ENCODE assay signal across 9 cellular contexts in the genomic region with DNA sequence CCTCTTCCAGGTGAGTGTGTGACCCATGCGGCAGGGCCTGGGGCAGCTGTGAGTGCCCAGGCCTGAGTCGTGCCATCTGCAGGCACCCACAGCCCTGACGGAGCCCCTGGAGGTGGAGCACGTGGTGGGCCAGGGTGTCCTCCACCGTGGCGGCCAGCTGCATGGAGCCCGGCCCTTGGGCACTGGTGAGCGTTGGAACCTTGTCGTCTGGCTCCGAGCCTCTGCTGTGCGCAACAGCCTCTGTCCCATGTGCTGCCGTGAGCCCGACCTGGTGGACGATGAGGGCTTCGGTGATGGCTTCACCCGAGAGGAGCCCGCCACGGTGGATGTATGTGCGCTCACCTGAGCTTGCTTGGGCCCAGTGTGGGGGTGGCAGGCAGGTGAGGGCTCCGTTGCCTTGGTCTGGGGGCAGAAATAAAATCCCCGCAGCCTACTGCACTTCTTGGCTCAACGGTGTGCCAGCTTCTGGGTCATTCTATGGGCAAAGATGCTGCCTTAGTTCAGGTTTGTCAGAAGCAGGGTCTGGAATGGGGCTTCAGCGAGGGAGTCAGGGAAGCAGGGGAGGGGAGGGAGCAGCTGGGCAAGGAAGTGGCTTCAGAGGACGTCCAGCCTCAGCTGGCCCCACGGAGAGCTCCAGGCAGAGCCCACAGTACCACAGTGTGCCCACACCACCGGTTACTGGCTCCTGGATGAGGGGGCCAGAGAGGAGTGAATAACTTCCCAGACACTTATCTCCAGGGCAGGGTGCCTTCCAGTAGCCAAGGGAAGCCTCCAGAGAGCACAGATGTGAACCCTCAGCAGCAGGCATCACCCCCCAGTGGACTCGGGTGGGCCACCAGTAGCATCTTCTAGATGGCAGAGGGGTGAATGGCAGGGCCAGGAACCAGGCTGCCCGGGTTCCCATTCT. TPM values are rescaled to one million over a fixed set of nuclear protein-coding genes. Genes with fewer than 3 reads are reported as not detected.
DNase-seq lines count a peak whose midpoint lies in the region; ATAC-seq and TF ChIP-seq lines count a peak whose summit lies in the region.
"Had no signal": no experiment of that assay in that cellular context is flagged by ENCODE, and none has a peak within 500 bp of the region (broad histone marks: within the 10 kb centered on the region; RNA-seq: fewer than 3 reads in every experiment).

No MANE protein-coding gene starts in this region.

- no peaks in the 10 kb centered on the region for H3F3A ChIP-seq in neural cell (ENCODE audit: insufficient read depth, low read length, poor library complexity, severe bottlenecking)

- H2AFZ ChIP-seq in neural cell (ENCODE audit: low read depth, low read length) = no peak overlapping the region

- ATAC-seq in CD4-positive, CD25-positive, alpha-beta regulatory T cell (ENCODE audit: low read depth in 2 of 2) = no peak
- no peak for ATAC-seq in GM21528 (IDR thresholded peaks at IDR 0.05; ENCODE audit: low FRiP score, unreplicated experiment)

- peaks cover 6% of the 10 kb centered on the region for H3K36me3 ChIP-seq in CD4-positive, CD25-positive, alpha-beta regulatory T cell (ENCODE audit: control insufficient read depth, insufficient read depth, low read length)
- peaks cover 56% of the 10 kb centered on the region for H3K36me3 ChIP-seq in NT2/D1 (ENCODE audit: insufficient read depth, insufficient read length, low read length)
- H3K36me3 ChIP-seq in effector memory CD4-positive, alpha-beta T cell (ENCODE audit: control insufficient read depth, insufficient read depth, low read length) = peaks cover 8% of the 10 kb centered on the region
- no peaks in the 10 kb centered on the region for H3K36me3 ChIP-seq in neural cell (ENCODE audit: insufficient read depth, low read length)

- H4K20me1 ChIP-seq in neural cell (ENCODE audit: insufficient read depth) = no peaks in the 10 kb centered on the region

- TF ChIP-seq EP300 in neural cell (conservative IDR thresholded peaks at IDR 0.05; ENCODE audit: poor library complexity, severe bottlenecking) = no peak

- TF ChIP-seq RAD21 in neural cell (conservative IDR thresholded peaks at IDR 0.05) = no peak

- no peaks in the 10 kb centered on the region for H3K9me2 ChIP-seq in neural cell (ENCODE audit: insufficient read depth, low read length)

- TF ChIP-seq CTCF in neural cell (IDR thresholded peaks at IDR 0.05; ENCODE audit: poor library complexity, severe bottlenecking) = no peak

- peaks cover 71% of the 10 kb centered on the region for H3K4me1 ChIP-seq in CD4-positive, CD25-positive, alpha-beta regulatory T cell (ENCODE audit: control insufficient read depth, insufficient read depth, low read length, poor library complexity, severe bottlenecking)
- H3K4me1 ChIP-seq in NT2/D1 (ENCODE audit: insufficient read depth, insufficient read length) = peaks cover 29% of the 10 kb centered on the region
- H3K4me1 ChIP-seq in effector memory CD4-positive, alpha-beta T cell (ENCODE audit: control insufficient read depth, insufficient read depth, low read length, poor library complexity, severe bottlenecking) = peaks cover 46% of the 10 kb centered on the region

- peak overlapping the region; percentile 88 to 94 (median 91) for H3K4me3 Mint-ChIP-seq in CD4-positive, CD25-positive, alpha-beta regulatory T cell

- H3K27me3 ChIP-seq in CD4-positive, CD25-positive, alpha-beta regulatory T cell (ENCODE audit: control insufficient read depth, insufficient read depth, low read length) = no peaks in the 10 kb centered on the region
- H3K27me3 ChIP-seq in NT2/D1 (ENCODE audit: insufficient read depth, insufficient read length) (no peaks in the 10 kb centered on the region), neural cell (ENCODE audit: insufficient read depth, low read depth, low read length) (no peaks in the 10 kb centered on the region)
- H3K27me3 ChIP-seq in effector memory CD4-positive, alpha-beta T cell (replicated peaks; ENCODE audit: control insufficient read depth, insufficient read depth, low read length, poor library complexity, severe bottlenecking) = no peaks in the 10 kb centered on the region

- H3K4me3 ChIP-seq in CD4-positive, CD25-positive, alpha-beta regulatory T cell (ENCODE audit: low read depth, low read length) = peak overlapping the region; percentile 70
- H3K4me3 ChIP-seq in NT2/D1 (ENCODE audit: insufficient read length, low read depth) (peak overlapping the region; percentile 13), neural cell (ENCODE audit: low read length) (peak overlapping the region; percentile 94)
- peak overlapping the region; percentile 88 for H3K4me3 ChIP-seq in effector memory CD4-positive, alpha-beta T cell (ENCODE audit: insufficient read depth, low read depth, low read length, poor library complexity, severe bottlenecking)

- peaks cover 7% of the 10 kb centered on the region for H3K79me2 ChIP-seq in neural cell (replicated peaks; ENCODE audit: insufficient read depth, low read length)

- H3K27ac ChIP-seq in CD4-positive, CD25-positive, alpha-beta regulatory T cell (ENCODE audit: insufficient read depth, low read length, poor library complexity, severe bottlenecking) = peak overlapping the region; percentile 19
- no peak overlapping the region for H3K27ac ChIP-seq in effector memory CD4-positive, alpha-beta T cell (ENCODE audit: insufficient read depth, low read length, poor library complexity, severe bottlenecking)
- H3K27ac ChIP-seq in neural cell (ENCODE audit: low read length) (no peak overlapping the region), caudate nucleus (ENCODE audit: low read depth, low read length) (no peak overlapping the region)

- H3K36me3 Mint-ChIP-seq in CD4-positive, CD25-positive, alpha-beta regulatory T cell = no peaks in the 10 kb centered on the region

- H3K9ac ChIP-seq in NT2/D1 (ENCODE audit: insufficient read length, low read depth) (peak overlapping the region; percentile 97), neural cell (ENCODE audit: low read length) (peak overlapping the region; percentile 76)

- no peaks in the 10 kb centered on the region for H3K9me3 ChIP-seq in CD4-positive, CD25-positive, alpha-beta regulatory T cell (ENCODE audit: control insufficient read depth in 2 of 2, low read length in 2 of 2)
- H3K9me3 ChIP-seq in NT2/D1 (ENCODE audit: insufficient read depth, low read length) = no peaks in the 10 kb centered on the region
- H3K9me3 ChIP-seq in effector memory CD4-positive, alpha-beta T cell (ENCODE audit: control insufficient read depth, low read length) = no peaks in the 10 kb centered on the region
- no peaks in the 10 kb centered on the region for H3K9me3 ChIP-seq in neural cell (ENCODE audit: low read length)

- H3K4me2 ChIP-seq in neural cell (ENCODE audit: low read length) = peak overlapping the region; percentile 46

- no peaks in the 10 kb centered on the region for H3K9me3 Mint-ChIP-seq in CD4-positive, CD25-positive, alpha-beta regulatory T cell

- H3K4me1 Mint-ChIP-seq in CD4-positive, CD25-positive, alpha-beta regulatory T cell = peaks cover 6 to 72% (median 26%) of the 10 kb centered on the region in 4 donors

- no peak for DNase-seq in CD4-positive, CD25-positive, alpha-beta regulatory T cell
- no peak for DNase-seq in NT2/D1 (ENCODE audit: low read depth, low spot score)
- DNase-seq in effector memory CD4-positive, alpha-beta T cell = no peak
- no peak for DNase-seq in caudate nucleus (lab: John Stamatoyannopoulos, UW)
- DNase-seq in NCI-H1092 (lab: John Stamatoyannopoulos, UW) = no peak
- no peak for DNase-seq in anterior cingulate cortex (lab: John Stamatoyannopoulos, UW)
- DNase-seq: foreskin melanocyte had no signal

- peak overlapping the region in 1 of 3 donors; percentile 87 for H3K27ac Mint-ChIP-seq in CD4-positive, CD25-positive, alpha-beta regulatory T cell

- peaks cover 6% of the 10 kb centered on the region for H3K27me3 Mint-ChIP-seq in CD4-positive, CD25-positive, alpha-beta regulatory T cell

TF ChIP-seq in neural cell, 6 proteins besides CTCF, POLR2A, EP300 and RAD21 (continues in another document):
- TF ChIP-seq POLR2AphosphoS5 (IDR thresholded peaks at IDR 0.05) = no peak
- no peak for TF ChIP-seq REST (IDR thresholded peaks at IDR 0.05; ENCODE audit: borderline replicate concordance)
- TF ChIP-seq MXI1 (conservative IDR thresholded peaks at IDR 0.05; ENCODE audit: poor library complexity, severe bottlenecking) = no peak
- no peak for TF ChIP-seq SMC3 (conservative IDR thresholded peaks at IDR 0.05; ENCODE audit: poor library complexity)
- TF ChIP-seq TAF1 (IDR thresholded peaks at IDR 0.05; ENCODE audit: low read depth) = no peak

RNA-seq across cellular contexts. Expression of gene ARL6IP4, which starts 1.2 kb away (rescaled TPM):
- total RNA-seq in CD4-positive, CD25-positive, alpha-beta regulatory T cell = 131 TPM
- 100 to 1,000 TPM; 208 to 237 (median 223) TPM for polyA plus RNA-seq in CD4-positive, CD25-positive, alpha-beta regulatory T cell
- 173 and 190 TPM in 2 replicates for polyA plus RNA-seq in neural cell
- polyA minus RNA-seq in neural cell = 49.1 and 54.0 TPM in 2 replicates

RNA-seq across cellular contexts. Expression of gene OGFOD2, which starts 4.2 kb away (rescaled TPM):
- 20.6 TPM for total RNA-seq in CD4-positive, CD25-positive, alpha-beta regulatory T cell
- 10 to 100 TPM; 12.5 to 17.4 (median 14.2) TPM for polyA plus RNA-seq in CD4-positive, CD25-positive, alpha-beta regulatory T cell
- 27.8 and 43.2 TPM in 2 replicates for polyA plus RNA-seq in neural cell
- 10.1 and 12.7 TPM in 2 replicates for polyA minus RNA-seq in neural cell

RNA-seq across cellular contexts. Expression of gene ABCB9, which starts 13.0 kb away (rescaled TPM):
- total RNA-seq in CD4-positive, CD25-positive, alpha-beta regulatory T cell = 5.3 TPM
- under 1 TPM; 0.47 to 0.98 (median 0.83) TPM for polyA plus RNA-seq in CD4-positive, CD25-positive, alpha-beta regulatory T cell
- polyA plus RNA-seq in neural cell = 19.5 and 19.7 TPM in 2 replicates
- 32.6 and 39.4 TPM in 2 replicates for polyA minus RNA-seq in neural cell

Comparison
In these comparisons a context has a peak if more than half of its experiments do, and no peak if none do; other contexts are left out.
1. H3K4me3 ChIP-seq: peak in every context shown above with its lines; median percentile 94 in neural cell; 88 in effector memory CD4-positive, alpha-beta T cell; 70 in CD4-positive, CD25-positive, alpha-beta regulatory T cell; 13 in NT2/D1.
2. RNA of gene ABCB9, which starts 13.0 kb away (polyA plus RNA-seq): 19.5 to 19.7 TPM in neural cell; 0.47 to 0.98 TPM in CD4-positive, CD25-positive, alpha-beta regulatory T cell; every median in the first group is over 10 times any median in the second.